In genomic region chr13:112576768-112577167, GRCh38 we compare ENCODE assay signal across 24 cellular contexts.
"Had no signal": no experiment of that assay in that cellular context is flagged by ENCODE, and none has a peak within 500 bp of the region (broad histone marks: within the 10 kb centered on the region; RNA-seq: fewer than 3 reads in every experiment).

No MANE protein-coding gene starts in this region.

- ATAC-seq: esophagus mucosa; gastrocnemius medialis; heart right ventricle; left lung; natural killer cell treated with Interleukin-12 subunit alpha and Interleukin-12 subunit beta and Interleukin-15 and Interleukin-18, amount 100 ng/mL, for 72 hours; right cardiac atrium; stimulated activated effector memory CD8-positive, alpha-beta T cell treated with anti-CD3 and anti-CD28 coated beads, Interleukin-12 subunit alpha, Interleukin-12 subunit beta, amount 100 ng/mL, for 72 hours; stimulated activated naive CD8-positive, alpha-beta T cell treated with anti-CD3 and anti-CD28 coated beads, Interleukin-15, Interleukin-2, amounts not matched to agents 100 U/mL and 50 U/mL, for 24 hours had no signal

- H3K9ac ChIP-seq: neural progenitor cell had no signal

- H3K36me3 ChIP-seq: gastrocnemius medialis, heart right ventricle, left lung, ovary, tibial artery, upper lobe of left lung, uterus had no signal

- H3K27ac ChIP-seq: gastrocnemius medialis, heart right ventricle, left lung, neural progenitor cell, ovary, tibial artery, upper lobe of left lung, uterus had no signal

- H3K4me2 ChIP-seq: neural progenitor cell had no signal

- DNase-seq: effector memory CD4-positive, alpha-beta T cell; gastrocnemius medialis; heart right ventricle; hypothalamus; islet precursor cell; left lung; mesenchymal stem cell; midbrain; nucleus accumbens; ovary; right cardiac atrium; small intestine; stimulated activated CD4-positive, alpha-beta T cell treated with anti-CD3 and anti-CD28 coated beads, Interleukin-4, amount 100 ng/mL, for 1 hour; stimulated activated CD8-positive, alpha-beta memory T cell treated with anti-CD3 and anti-CD28 coated beads, Interleukin-4, amount 100 ng/mL, for 48 hours; stimulated activated naive CD8-positive, alpha-beta T cell treated with anti-CD3 and anti-CD28 coated beads, Interleukin-15, Interleukin-2, amounts not matched to agents 100 U/mL and 50 U/mL, for 24 hours; tibial artery; upper lobe of left lung; uterus had no signal

- H3K4me3 ChIP-seq: gastrocnemius medialis, heart right ventricle, left lung, lung, neural progenitor cell, ovary, tibial artery, upper lobe of left lung, uterus had no signal

- H3K9me3 ChIP-seq: gastrocnemius medialis, left lung, ovary, tibial artery, upper lobe of left lung, uterus had no signal

- FAIRE-seq: endometrium had no signal

- H2AFZ ChIP-seq: neural progenitor cell had no signal

- H3K27me3 ChIP-seq: gastrocnemius medialis, heart right ventricle, left lung, neural progenitor cell, ovary, tibial artery, upper lobe of left lung, uterus had no signal
